8 cellular contexts compared by ENCODE assay signal in genomic region chr20:50120935-50121693, GRCh38. TPM values are rescaled to one million over a fixed set of nuclear protein-coding genes. Genes with fewer than 3 reads are reported as not detected.
DNase-seq lines count a peak whose midpoint lies in the region; ATAC-seq and TF ChIP-seq lines count a peak whose summit lies in the region.

No MANE protein-coding gene starts in this region.

- H3K4me3 Mint-ChIP-seq in CD4-positive, CD25-positive, alpha-beta regulatory T cell: peak overlapping the region in 1 of 4 donors; percentile 7
- no peak overlapping the region for H3K4me3 Mint-ChIP-seq in activated CD8-positive, alpha-beta T cell treated with anti-CD3 and anti-CD28 coated beads for 36 hours
- no peak overlapping the region for H3K4me3 Mint-ChIP-seq in endothelial cell (ENCODE audit: unreplicated experiment)
- no peak overlapping the region for H3K4me3 Mint-ChIP-seq in stimulated activated naive CD8-positive, alpha-beta T cell treated with anti-CD3 and anti-CD28 coated beads, Interleukin-15, amount 100 ng/mL, for 72 hours

- no peaks in the 10 kb centered on the region for H3K27me3 ChIP-seq in CD4-positive, CD25-positive, alpha-beta regulatory T cell (ENCODE audit: control insufficient read depth, insufficient read depth, low read length)
- no peaks in the 10 kb centered on the region for H3K27me3 ChIP-seq in muscle layer of colon (ENCODE audit: control insufficient read depth in 1 of 2, insufficient read depth in 2 of 2, low read length in 2 of 2)

- peaks cover 3% of the 10 kb centered on the region for H3K4me1 ChIP-seq in CD4-positive, CD25-positive, alpha-beta regulatory T cell (ENCODE audit: control insufficient read depth, insufficient read depth, low read length, poor library complexity, severe bottlenecking)
- peaks cover 12% of the 10 kb centered on the region for H3K4me1 ChIP-seq in muscle layer of colon (ENCODE audit: insufficient read depth, low read length)

- CTCF ChIA-PET in activated CD8-positive, alpha-beta T cell treated with anti-CD3 and anti-CD28 coated beads for 36 hours (lab: Charles Lee): interaction anchor here (0.9 to 9.5 kb wide), 22 partner anchors 10 to 344 kb away, joined by 3 to 203 read pairs (median 6); partner anchors contain the start of gene PEDS1

- H3K4me3 ChIP-seq in CD4-positive, CD25-positive, alpha-beta regulatory T cell (ENCODE audit: low read depth, low read length): no peak overlapping the region
- no peak overlapping the region for H3K4me3 ChIP-seq in muscle layer of colon (ENCODE audit: low read depth in 1 of 2, low read length in 2 of 2)

- H3K4me1 Mint-ChIP-seq in CD4-positive, CD25-positive, alpha-beta regulatory T cell: peaks cover under 1 to 11% (median 7%) of the 10 kb centered on the region in 4 donors
- peaks cover 8% of the 10 kb centered on the region for H3K4me1 Mint-ChIP-seq in activated CD8-positive, alpha-beta T cell treated with anti-CD3 and anti-CD28 coated beads for 36 hours (ENCODE audit: low read depth)
- peaks cover 3% of the 10 kb centered on the region for H3K4me1 Mint-ChIP-seq in endothelial cell (ENCODE audit: unreplicated experiment)
- H3K4me1 Mint-ChIP-seq in stimulated activated naive CD8-positive, alpha-beta T cell treated with anti-CD3 and anti-CD28 coated beads, Interleukin-15, amount 100 ng/mL, for 72 hours: peaks cover 10% of the 10 kb centered on the region

- H3K36me3 Mint-ChIP-seq in CD4-positive, CD25-positive, alpha-beta regulatory T cell: peaks cover 13% of the 10 kb centered on the region
- peaks cover 7% of the 10 kb centered on the region for H3K36me3 Mint-ChIP-seq in activated CD8-positive, alpha-beta T cell treated with anti-CD3 and anti-CD28 coated beads for 36 hours (ENCODE audit: low read depth)
- H3K36me3 Mint-ChIP-seq in endothelial cell (ENCODE audit: low read depth, unreplicated experiment): peaks cover 27% of the 10 kb centered on the region

- DNase-seq in CD4-positive, CD25-positive, alpha-beta regulatory T cell: peak; percentile 49 to 75 (median 70)
- peak; percentile 81 for DNase-seq in NCI-H82 (lab: John Stamatoyannopoulos, UW)
- peak; percentile 75 for DNase-seq in activated CD8-positive, alpha-beta T cell treated with anti-CD3 and anti-CD28 coated beads for 36 hours
- DNase-seq in endothelial cell (ENCODE audit: low spot score): peak; percentile 53
- peak; percentile 53 to 62 for DNase-seq in stimulated activated naive CD8-positive, alpha-beta T cell treated with anti-CD3 and anti-CD28 coated beads, Interleukin-15, amount 100 ng/mL, for 72 hours

- H3K9me3 ChIP-seq in CD4-positive, CD25-positive, alpha-beta regulatory T cell (ENCODE audit: control insufficient read depth in 2 of 2, low read length in 2 of 2): no peaks in the 10 kb centered on the region
- no peaks in the 10 kb centered on the region for H3K9me3 ChIP-seq in muscle layer of colon (ENCODE audit: low read length)

- peaks cover 24% of the 10 kb centered on the region for H3K36me3 ChIP-seq in CD4-positive, CD25-positive, alpha-beta regulatory T cell (ENCODE audit: control insufficient read depth, insufficient read depth, low read length)
- peaks cover 27% of the 10 kb centered on the region for H3K36me3 ChIP-seq in muscle layer of colon (ENCODE audit: insufficient read depth, low read length)

- no peaks in the 10 kb centered on the region for H3K27me3 Mint-ChIP-seq in CD4-positive, CD25-positive, alpha-beta regulatory T cell
- H3K27me3 Mint-ChIP-seq in activated CD8-positive, alpha-beta T cell treated with anti-CD3 and anti-CD28 coated beads for 36 hours: no peaks in the 10 kb centered on the region
- peaks cover 11% of the 10 kb centered on the region for H3K27me3 Mint-ChIP-seq in endothelial cell (ENCODE audit: unreplicated experiment)
- no peaks in the 10 kb centered on the region for H3K27me3 Mint-ChIP-seq in stimulated activated naive CD8-positive, alpha-beta T cell treated with anti-CD3 and anti-CD28 coated beads, Interleukin-15, amount 100 ng/mL, for 72 hours

- POLR2A ChIA-PET in activated CD8-positive, alpha-beta T cell treated with anti-CD3 and anti-CD28 coated beads for 36 hours (lab: Charles Lee): interaction anchor here (0.8 to 1.8 kb wide), 4 partner anchors 11 to 58 kb away, joined by 3 to 5 read pairs (median 3); partner anchors contain the start of gene PEDS1

- intact Hi-C loops in activated CD8-positive, alpha-beta T cell treated with anti-CD3 and anti-CD28 coated beads for 36 hours (cut with micrococcal nuclease): loop anchor here (2.0 kb wide), 1 partner anchor 48 kb away; no protein-coding TSS in a partner anchor

- no peaks in the 10 kb centered on the region for H3K9me3 Mint-ChIP-seq in CD4-positive, CD25-positive, alpha-beta regulatory T cell
- no peaks in the 10 kb centered on the region for H3K9me3 Mint-ChIP-seq in activated CD8-positive, alpha-beta T cell treated with anti-CD3 and anti-CD28 coated beads for 36 hours
- H3K9me3 Mint-ChIP-seq in endothelial cell (ENCODE audit: unreplicated experiment): no peaks in the 10 kb centered on the region
- H3K9me3 Mint-ChIP-seq in stimulated activated naive CD8-positive, alpha-beta T cell treated with anti-CD3 and anti-CD28 coated beads, Interleukin-15, amount 100 ng/mL, for 72 hours: no peaks in the 10 kb centered on the region

- H3K9ac ChIP-seq in muscle layer of colon (ENCODE audit: low read length): no peak overlapping the region

- no peak overlapping the region for H3K27ac ChIP-seq in CD4-positive, CD25-positive, alpha-beta regulatory T cell (ENCODE audit: insufficient read depth, low read length, poor library complexity, severe bottlenecking)
- peak overlapping the region; percentile 4 for H3K27ac ChIP-seq in muscle layer of colon (ENCODE audit: low read depth, low read length)

- ATAC-seq in CD4-positive, CD25-positive, alpha-beta regulatory T cell (ENCODE audit: low read depth in 2 of 2): peak; percentile 71 to 74
- peak; percentile 50 for ATAC-seq in HG02759 (IDR thresholded peaks at IDR 0.05; ENCODE audit: unreplicated experiment)
- ATAC-seq in activated CD8-positive, alpha-beta T cell treated with anti-CD3 and anti-CD28 coated beads for 36 hours: peak; percentile 80
- peak; percentile 90 for ATAC-seq in stimulated activated naive CD8-positive, alpha-beta T cell treated with anti-CD3 and anti-CD28 coated beads, Interleukin-15, amount 100 ng/mL, for 72 hours
- ATAC-seq in GM21526 (IDR thresholded peaks at IDR 0.05; ENCODE audit: low FRiP score, unreplicated experiment): no peak

- H3K27ac Mint-ChIP-seq in CD4-positive, CD25-positive, alpha-beta regulatory T cell: peak overlapping the region in 1 of 3 donors; percentile 91
- no peak overlapping the region for H3K27ac Mint-ChIP-seq in activated CD8-positive, alpha-beta T cell treated with anti-CD3 and anti-CD28 coated beads for 36 hours
- no peak overlapping the region for H3K27ac Mint-ChIP-seq in endothelial cell (ENCODE audit: unreplicated experiment)
- peak overlapping the region in 1 of 2 donors; percentile 42 for H3K27ac Mint-ChIP-seq in stimulated activated naive CD8-positive, alpha-beta T cell treated with anti-CD3 and anti-CD28 coated beads, Interleukin-15, amount 100 ng/mL, for 72 hours

- peak; percentile 70 for TF ChIP-seq CTCF in activated CD8-positive, alpha-beta T cell treated with anti-CD3 and anti-CD28 coated beads for 36 hours (IDR thresholded peaks at IDR 0.05)
- peak; percentile 66 for TF ChIP-seq CTCF in endothelial cell (IDR thresholded peaks at IDR 0.05; ENCODE audit: unreplicated experiment)

RNA-seq across cellular contexts. Expression of gene UBE2V1, which starts 8.2 kb away (rescaled TPM):
- 124 TPM for total RNA-seq in CD4-positive, CD25-positive, alpha-beta regulatory T cell
- 100 to 1,000 TPM; 115 to 130 (median 127) TPM for polyA plus RNA-seq in CD4-positive, CD25-positive, alpha-beta regulatory T cell
- 100 to 1,000 TPM; 112 to 151 TPM for total RNA-seq in activated CD8-positive, alpha-beta T cell treated with anti-CD3 and anti-CD28 coated beads for 36 hours
- 223 TPM for total RNA-seq in endothelial cell (ENCODE audit: unreplicated experiment)

RNA-seq across cellular contexts. Expression of gene PEDS1, which starts 32.4 kb away (rescaled TPM):
- 26.4 TPM for total RNA-seq in CD4-positive, CD25-positive, alpha-beta regulatory T cell
- polyA plus RNA-seq in CD4-positive, CD25-positive, alpha-beta regulatory T cell: 10 to 100 TPM; 16.8 to 18.3 (median 17.8) TPM
- 10 to 100 TPM; 16.0 to 17.3 TPM for total RNA-seq in activated CD8-positive, alpha-beta T cell treated with anti-CD3 and anti-CD28 coated beads for 36 hours
- 39.7 TPM for total RNA-seq in endothelial cell (ENCODE audit: unreplicated experiment)
